Comparison of ENCODE assay signal across 1 cellular context in the genomic region with DNA sequence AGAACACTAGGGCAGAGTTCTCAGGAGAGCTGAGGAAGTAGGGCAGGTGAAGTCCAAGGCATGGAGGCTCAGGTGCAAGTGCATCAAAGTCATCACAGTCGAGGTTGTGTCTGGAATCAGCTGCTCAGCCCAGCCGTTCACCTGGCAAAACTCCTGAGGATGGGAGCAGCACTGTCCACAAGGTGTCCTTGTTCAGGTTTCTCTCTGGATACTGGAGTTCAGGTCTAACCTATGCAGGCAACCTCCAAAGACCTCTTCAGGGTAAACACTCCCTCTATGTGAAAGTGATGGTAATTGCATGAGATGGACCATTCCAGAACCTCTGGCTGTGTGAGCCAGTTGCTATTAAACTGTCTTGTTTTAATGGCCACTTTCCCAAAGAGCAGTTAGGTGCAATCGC.
TF ChIP-seq lines count a peak whose summit lies in the region.

No MANE protein-coding gene starts in this region.

TF ChIP-seq in SK-N-SH, 30 proteins besides CTCF, POLR2A, EP300 and RAD21 (continued from another document):
- TF ChIP-seq, protein P1, sequence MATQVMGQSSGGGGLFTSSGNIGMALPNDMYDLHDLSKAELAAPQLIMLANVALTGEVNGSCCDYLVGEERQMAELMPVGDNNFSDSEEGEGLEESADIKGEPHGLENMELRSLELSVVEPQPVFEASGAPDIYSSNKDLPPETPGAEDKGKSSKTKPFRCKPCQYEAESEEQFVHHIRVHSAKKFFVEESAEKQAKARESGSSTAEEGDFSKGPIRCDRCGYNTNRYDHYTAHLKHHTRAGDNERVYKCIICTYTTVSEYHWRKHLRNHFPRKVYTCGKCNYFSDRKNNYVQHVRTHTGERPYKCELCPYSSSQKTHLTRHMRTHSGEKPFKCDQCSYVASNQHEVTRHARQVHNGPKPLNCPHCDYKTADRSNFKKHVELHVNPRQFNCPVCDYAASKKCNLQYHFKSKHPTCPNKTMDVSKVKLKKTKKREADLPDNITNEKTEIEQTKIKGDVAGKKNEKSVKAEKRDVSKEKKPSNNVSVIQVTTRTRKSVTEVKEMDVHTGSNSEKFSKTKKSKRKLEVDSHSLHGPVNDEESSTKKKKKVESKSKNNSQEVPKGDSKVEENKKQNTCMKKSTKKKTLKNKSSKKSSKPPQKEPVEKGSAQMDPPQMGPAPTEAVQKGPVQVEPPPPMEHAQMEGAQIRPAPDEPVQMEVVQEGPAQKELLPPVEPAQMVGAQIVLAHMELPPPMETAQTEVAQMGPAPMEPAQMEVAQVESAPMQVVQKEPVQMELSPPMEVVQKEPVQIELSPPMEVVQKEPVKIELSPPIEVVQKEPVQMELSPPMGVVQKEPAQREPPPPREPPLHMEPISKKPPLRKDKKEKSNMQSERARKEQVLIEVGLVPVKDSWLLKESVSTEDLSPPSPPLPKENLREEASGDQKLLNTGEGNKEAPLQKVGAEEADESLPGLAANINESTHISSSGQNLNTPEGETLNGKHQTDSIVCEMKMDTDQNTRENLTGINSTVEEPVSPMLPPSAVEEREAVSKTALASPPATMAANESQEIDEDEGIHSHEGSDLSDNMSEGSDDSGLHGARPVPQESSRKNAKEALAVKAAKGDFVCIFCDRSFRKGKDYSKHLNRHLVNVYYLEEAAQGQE (IDR thresholded peaks at IDR 0.05; ENCODE audit: low read depth, low read length) = no peak
- no peak for TF ChIP-seq FOXJ3 (CRISPR knock-in tag; IDR thresholded peaks at IDR 0.05)
- TF ChIP-seq RCOR1 (IDR thresholded peaks at IDR 0.05; ENCODE audit: low read length) = no peak
- no peak for TF ChIP-seq IRF3 (IDR thresholded peaks at IDR 0.05; ENCODE audit: low read depth, low read length)
